In the genomic region with DNA sequence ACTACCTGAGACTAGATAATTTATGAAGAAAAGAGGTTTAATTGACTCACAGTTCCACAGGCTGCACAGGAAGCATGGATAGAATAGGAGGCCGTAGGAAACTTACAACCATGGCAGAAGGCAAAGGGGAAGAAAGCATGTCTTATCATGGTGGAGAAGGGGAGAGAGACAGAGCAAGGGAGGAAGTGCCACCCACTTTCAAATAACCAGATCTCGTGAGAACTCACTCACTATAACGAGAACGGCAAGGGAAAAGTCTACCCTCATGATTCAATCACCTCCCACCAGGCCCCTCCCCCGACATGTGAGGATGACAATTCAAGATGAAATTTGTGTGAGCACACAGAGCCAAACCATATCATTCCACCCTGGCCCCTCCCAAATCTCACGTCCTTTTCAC, we compare ENCODE assay signal across 1 cellular context.
TF ChIP-seq lines count a peak whose summit lies in the region.

No MANE protein-coding gene starts in this region.

TF ChIP-seq in HepG2, 621 proteins besides CTCF, POLR2A, EP300 and RAD21:
- TF ChIP-seq ZNF343 (CRISPR knock-in tag; IDR thresholded peaks at IDR 0.05) (no peak), CHD2 (IDR thresholded peaks at IDR 0.05; ENCODE audit: low read depth, low read length) (peak; percentile 25; the same call in 1 of the 2 replicates)
